In the genomic region with DNA sequence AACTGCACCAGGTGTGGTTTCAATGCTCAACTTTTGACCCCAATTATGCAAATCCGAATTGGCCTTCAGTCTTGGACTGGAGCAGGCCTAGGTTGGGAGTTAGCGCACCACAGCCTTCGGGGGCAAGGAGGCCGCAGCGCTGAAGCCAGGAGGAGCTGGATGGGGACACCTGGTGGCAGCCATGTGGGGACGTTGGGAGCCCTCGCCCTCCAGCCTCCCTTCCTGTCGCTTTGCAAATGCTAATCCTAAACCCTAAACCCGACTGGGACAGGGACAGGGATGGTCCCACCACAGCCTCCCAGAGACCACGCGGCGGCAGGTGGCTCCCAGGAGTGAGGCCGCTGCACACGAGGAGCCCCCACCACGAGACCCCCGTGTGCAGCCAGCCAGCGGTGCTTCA, we compare ENCODE assay signal across 1 cellular context.
TF ChIP-seq lines count a peak whose summit lies in the region.

No MANE protein-coding gene starts in this region.

TF ChIP-seq in HCT116, 20 proteins besides CTCF, POLR2A, EP300 and RAD21 (continued from another document):
- no peak for TF ChIP-seq EZH2phosphoT487 (IDR thresholded peaks at IDR 0.05; ENCODE audit: borderline replicate concordance)
- no peak for TF ChIP-seq CBX3 (IDR thresholded peaks at IDR 0.05; ENCODE audit: low read depth)
- TF ChIP-seq SIN3A (IDR thresholded peaks at IDR 0.05; ENCODE audit: low read depth): no peak
- TF ChIP-seq JUND (IDR thresholded peaks at IDR 0.05): no peak
- TF ChIP-seq ZFX (IDR thresholded peaks at IDR 0.05): no peak
- no peak for TF ChIP-seq EGR1 (IDR thresholded peaks at IDR 0.05; ENCODE audit: low read depth)
